15 cellular contexts compared by ENCODE assay signal in the genomic region with DNA sequence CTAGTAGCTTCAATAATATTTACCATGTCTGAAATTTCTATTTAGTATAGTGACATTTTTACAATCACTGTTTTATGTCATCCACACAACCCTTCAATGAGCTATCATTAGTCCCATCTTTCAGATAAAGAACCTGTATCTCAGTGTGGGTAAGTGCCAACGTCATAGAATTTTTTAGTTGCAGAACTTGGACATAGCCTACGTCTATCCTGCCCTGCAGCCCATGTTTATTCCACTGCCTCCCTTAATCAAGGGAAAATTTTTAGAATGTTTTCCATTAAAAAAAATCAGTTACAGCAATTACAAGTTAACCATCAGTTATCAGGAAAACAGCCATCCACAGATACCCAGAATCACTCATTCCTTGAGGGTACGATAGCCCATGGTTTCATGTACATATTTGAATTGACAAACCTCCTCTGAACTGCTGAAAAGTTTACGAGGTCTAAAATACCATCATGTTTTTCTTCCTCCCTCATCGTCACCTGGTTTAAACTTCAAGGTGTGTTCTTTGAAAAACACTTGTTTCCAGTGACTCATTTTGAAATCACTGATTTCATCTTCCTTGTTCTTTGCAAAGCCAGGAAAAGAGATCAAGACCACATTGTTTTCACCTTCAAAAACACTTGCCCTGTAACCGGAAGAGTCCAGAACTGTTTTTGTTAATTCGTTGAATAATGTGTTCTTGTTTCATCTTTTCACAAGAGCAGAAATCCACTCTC.
DNase-seq lines count a peak whose midpoint lies in the region; ATAC-seq and TF ChIP-seq lines count a peak whose summit lies in the region.
"Had no signal": no experiment of that assay in that cellular context is flagged by ENCODE, and none has a peak within 500 bp of the region (broad histone marks: within the 10 kb centered on the region; RNA-seq: fewer than 3 reads in every experiment).

No MANE protein-coding gene starts in this region.

- POLR2A ChIA-PET in naive thymus-derived CD8-positive, alpha-beta T cell (lab: Charles Lee): interaction anchor here (0.8 to 1.3 kb wide), 4 partner anchors 8 to 458 kb away, joined by 3 to 6 read pairs (median 4); partner anchors contain the start of gene SESN3

- peak overlapping the region; percentile 4 for H3K4me3 Mint-ChIP-seq in activated naive CD8-positive, alpha-beta T cell treated with anti-CD3 and anti-CD28 coated beads for 36 hours
- no peak overlapping the region for H3K4me3 Mint-ChIP-seq in naive thymus-derived CD8-positive, alpha-beta T cell
- H3K4me3 Mint-ChIP-seq in mesothelial cell of epicardium: no peak overlapping the region
- H3K4me3 Mint-ChIP-seq: natural killer cell had no signal

- no peak overlapping the region for H3K27ac Mint-ChIP-seq in activated naive CD8-positive, alpha-beta T cell treated with anti-CD3 and anti-CD28 coated beads for 36 hours
- peak overlapping the region in 1 of 10 donors; percentile 10 for H3K27ac Mint-ChIP-seq in naive thymus-derived CD8-positive, alpha-beta T cell
- no peak overlapping the region for H3K27ac Mint-ChIP-seq in mesothelial cell of epicardium
- H3K27ac Mint-ChIP-seq: natural killer cell had no signal

- TF ChIP-seq CTCF in GM12865 (IDR thresholded peaks at IDR 0.05; ENCODE audit: insufficient read depth, low read depth, low read length, missing control alignments) (no peak), mesothelial cell of epicardium (IDR thresholded peaks at IDR 0.05; ENCODE audit: unreplicated experiment) (no peak)

- peaks cover 25% of the 10 kb centered on the region for H3K36me3 Mint-ChIP-seq in activated naive CD8-positive, alpha-beta T cell treated with anti-CD3 and anti-CD28 coated beads for 36 hours
- H3K36me3 Mint-ChIP-seq in naive thymus-derived CD8-positive, alpha-beta T cell: peaks cover 0 to 5% (median 0%) of the 10 kb centered on the region in 3 donors
- H3K36me3 Mint-ChIP-seq in mesothelial cell of epicardium: no peaks in the 10 kb centered on the region
- H3K36me3 Mint-ChIP-seq: natural killer cell had no signal

- peaks cover 32% of the 10 kb centered on the region for H3K4me1 Mint-ChIP-seq in activated naive CD8-positive, alpha-beta T cell treated with anti-CD3 and anti-CD28 coated beads for 36 hours
- H3K4me1 Mint-ChIP-seq in naive thymus-derived CD8-positive, alpha-beta T cell: peaks cover 3 to 35% (median 14%) of the 10 kb centered on the region in 4 donors
- H3K4me1 Mint-ChIP-seq in mesothelial cell of epicardium: peaks cover 20% of the 10 kb centered on the region
- H3K4me1 Mint-ChIP-seq: natural killer cell had no signal

- peak; percentile 61 for DNase-seq in GM12865 (ENCODE audit: low read depth)
- DNase-seq in activated naive CD8-positive, alpha-beta T cell treated with anti-CD3 and anti-CD28 coated beads for 36 hours: no peak
- DNase-seq in naive thymus-derived CD8-positive, alpha-beta T cell: peak in 2 of 10 donors; percentile 63 to 66
- no peak for DNase-seq in NCI-H2029 treated with DMSO at 0.1 percent for 48 hours (lab: John Stamatoyannopoulos, UW)
- no peak for DNase-seq in SKM-1 (lab: John Stamatoyannopoulos, UW; ENCODE audit: unreplicated experiment)
- no peak for DNase-seq in mesothelial cell of epicardium (ENCODE audit: low spot score in 2 of 2, unreplicated experiment in 2 of 2)
- DNase-seq in SW 1271 (lab: John Stamatoyannopoulos, UW): no peak
- DNase-seq: dorsolateral prefrontal cortex, GDM1, natural killer cell, NCI-H2171 treated with DMSO at 0.1 percent for 48 hours, PC-3, right lobe of liver, substantia nigra had no signal

- peak; percentile 48 for ATAC-seq in GM19351 (IDR thresholded peaks at IDR 0.05; ENCODE audit: unreplicated experiment)
- ATAC-seq in naive thymus-derived CD8-positive, alpha-beta T cell: peak; percentile 69 to 80
- ATAC-seq: natural killer cell, PC-3, right lobe of liver had no signal

- peaks cover 6% of the 10 kb centered on the region for H3K9me3 Mint-ChIP-seq in activated naive CD8-positive, alpha-beta T cell treated with anti-CD3 and anti-CD28 coated beads for 36 hours
- H3K9me3 Mint-ChIP-seq in naive thymus-derived CD8-positive, alpha-beta T cell: peaks cover 0 to 6% (median 0%) of the 10 kb centered on the region in 9 donors
- H3K9me3 Mint-ChIP-seq in mesothelial cell of epicardium: no peaks in the 10 kb centered on the region
- H3K9me3 Mint-ChIP-seq: natural killer cell had no signal

- no peak overlapping the region for H3K4me3 ChIP-seq in GM12865 (ENCODE audit: low read depth, low read length)
- H3K4me3 ChIP-seq: dorsolateral prefrontal cortex, right lobe of liver had no signal

- no peaks in the 10 kb centered on the region for H3K27me3 Mint-ChIP-seq in activated naive CD8-positive, alpha-beta T cell treated with anti-CD3 and anti-CD28 coated beads for 36 hours
- no peaks in the 10 kb centered on the region for H3K27me3 Mint-ChIP-seq in naive thymus-derived CD8-positive, alpha-beta T cell
- H3K27me3 Mint-ChIP-seq in mesothelial cell of epicardium (ENCODE audit: low read depth): no peaks in the 10 kb centered on the region
